ENCODE assay signal across 23 cellular contexts in genomic region chr22:45884201-45885067, GRCh38.
DNase-seq lines count a peak whose midpoint lies in the region; ATAC-seq and TF ChIP-seq lines count a peak whose summit lies in the region.
"Had no signal": no experiment of that assay in that cellular context is flagged by ENCODE, and none has a peak within 500 bp of the region (broad histone marks: within the 10 kb centered on the region; RNA-seq: fewer than 3 reads in every experiment).

No MANE protein-coding gene starts in this region.

- H3K27me3 ChIP-seq in suprapubic skin (peaks cover 71% of the 10 kb centered on the region), esophagus squamous epithelium (peaks cover 0 to 90% (median 0%) of the 10 kb centered on the region in 4 donors)
- H3K27me3 ChIP-seq: ascending aorta, SJSA1 had no signal

- H3K9me3 Mint-ChIP-seq in activated CD4-positive, alpha-beta T cell treated with anti-CD3 and anti-CD28 coated beads for 36 hours (ENCODE audit: low read depth): no peaks in the 10 kb centered on the region
- H3K9me3 Mint-ChIP-seq in activated CD4-positive, alpha-beta T cell treated with anti-CD3 and anti-CD28 coated beads, Interleukin-2, amount 10 ng/mL, durations not matched to agents 7 days and 5 days: no peaks in the 10 kb centered on the region
- no peaks in the 10 kb centered on the region for H3K9me3 Mint-ChIP-seq in WTC11
- no peaks in the 10 kb centered on the region for H3K9me3 Mint-ChIP-seq in activated T-helper 17 cell treated with anti-CD3 and anti-CD28 coated beads, Interleukin-2, amount 50 U/mL, for 72 hours
- H3K9me3 Mint-ChIP-seq: activated CD8-positive, alpha-beta T cell treated with anti-CD3 and anti-CD28 coated beads for 36 hours; activated naive CD4-positive, alpha-beta T cell treated with anti-CD3 and anti-CD28 coated beads, Interleukin-2, amount 50 U/mL, for 24 hours; activated T-cell treated with anti-CD3 and anti-CD28 coated beads, Interleukin-2, amount 50 U/mL, for 24 hours; effector memory CD8-positive, alpha-beta T cell had no signal

- TF ChIP-seq CTCF in WTC11 (IDR thresholded peaks at IDR 0.05) (no peak), suprapubic skin (IDR thresholded peaks at IDR 0.05) (no peak), esophagus squamous epithelium (IDR thresholded peaks at IDR 0.05) (no peak)

- POLR2A ChIA-PET in activated CD4-positive, alpha-beta T cell treated with anti-CD3 and anti-CD28 coated beads for 36 hours (lab: Charles Lee): no interaction called here
- POLR2A ChIA-PET in activated CD4-positive, alpha-beta T cell treated with anti-CD3 and anti-CD28 coated beads, Interleukin-2, amount 10 ng/mL, durations not matched to agents 7 days and 5 days (lab: Charles Lee): no interaction called here
- POLR2A ChIA-PET in WTC11 (lab: Charles Lee): no interaction called here

- H3K27me3 Mint-ChIP-seq in activated CD4-positive, alpha-beta T cell treated with anti-CD3 and anti-CD28 coated beads for 36 hours: peaks cover 23% of the 10 kb centered on the region
- peaks cover 16% of the 10 kb centered on the region for H3K27me3 Mint-ChIP-seq in activated CD4-positive, alpha-beta T cell treated with anti-CD3 and anti-CD28 coated beads, Interleukin-2, amount 10 ng/mL, durations not matched to agents 7 days and 5 days
- peaks cover 32% of the 10 kb centered on the region for H3K27me3 Mint-ChIP-seq in WTC11 (ENCODE audit: low read depth)
- peaks cover 11% of the 10 kb centered on the region for H3K27me3 Mint-ChIP-seq in activated T-helper 17 cell treated with anti-CD3 and anti-CD28 coated beads, Interleukin-2, amount 50 U/mL, for 72 hours

- H3K36me3 ChIP-seq in suprapubic skin: no peaks in the 10 kb centered on the region
- H3K36me3 ChIP-seq in esophagus squamous epithelium: no peaks in the 10 kb centered on the region
- H3K36me3 ChIP-seq: ascending aorta, SJSA1 had no signal

- peak; percentile 3 for DNase-seq in activated CD4-positive, alpha-beta T cell treated with anti-CD3 and anti-CD28 coated beads for 36 hours
- DNase-seq in activated CD4-positive, alpha-beta T cell treated with anti-CD3 and anti-CD28 coated beads, Interleukin-2, amount 10 ng/mL, durations not matched to agents 7 days and 5 days: no peak
- DNase-seq in WTC11 (ENCODE audit: low spot score) (peak; percentile 11), islet precursor cell (peak; percentile 49), suprapubic skin (ENCODE audit: low spot score in 2 of 2) (peak; percentile 54 to 76), esophagus squamous epithelium (lab: John Stamatoyannopoulos, UW) (no peak), dedifferentiated amniotic fluid mesenchymal stem cell (ENCODE audit: extremely low spot score) (no peak)
- DNase-seq: activated CD4-positive, CD25-positive, alpha-beta regulatory T cell; activated CD8-positive, alpha-beta T cell treated with anti-CD3 and anti-CD28 coated beads for 36 hours; activated T-cell treated with anti-CD3 and anti-CD28 coated beads, Interleukin-2, amount 50 U/mL, for 24 hours; C1 segment of cervical spinal cord; effector memory CD8-positive, alpha-beta T cell; GDM1; MM.1S; NCI-H1694; NCI-H748 treated with DMSO at 0.1 percent for 48 hours; stimulated activated CD8-positive, alpha-beta memory T cell treated with anti-CD3 and anti-CD28 coated beads, Interleukin-4, amount 100 ng/mL, for 48 hours had no signal

- H3K27ac ChIP-seq in suprapubic skin: no peak overlapping the region
- no peak overlapping the region for H3K27ac ChIP-seq in esophagus squamous epithelium
- H3K27ac ChIP-seq: A549, ascending aorta, SJSA1 had no signal

- CTCF ChIA-PET in activated CD4-positive, alpha-beta T cell treated with anti-CD3 and anti-CD28 coated beads for 36 hours (lab: Charles Lee): interaction anchor here (0.6 to 1.1 kb wide), 3 partner anchors 10 to 69 kb away, joined by 3 read pairs; no protein-coding TSS in a partner anchor
- CTCF ChIA-PET in activated CD4-positive, alpha-beta T cell treated with anti-CD3 and anti-CD28 coated beads, Interleukin-2, amount 10 ng/mL, durations not matched to agents 7 days and 5 days (lab: Charles Lee): interaction anchor here (0.7 kb wide), 1 partner anchor 227 kb away, joined by 3 read pairs; no protein-coding TSS in a partner anchor
- CTCF ChIA-PET in WTC11 (lab: Charles Lee): interaction anchor here (1.5 kb wide), 1 partner anchor 20 kb away, joined by 5 read pairs; no protein-coding TSS in a partner anchor

- H3K4me3 ChIP-seq in suprapubic skin (no peak overlapping the region), esophagus squamous epithelium (no peak overlapping the region)
- H3K4me3 ChIP-seq: A549, ascending aorta, K562, SJSA1 had no signal

- H3K4me3 Mint-ChIP-seq in activated CD4-positive, alpha-beta T cell treated with anti-CD3 and anti-CD28 coated beads for 36 hours: no peak overlapping the region
- no peak overlapping the region for H3K4me3 Mint-ChIP-seq in activated CD4-positive, alpha-beta T cell treated with anti-CD3 and anti-CD28 coated beads, Interleukin-2, amount 10 ng/mL, durations not matched to agents 7 days and 5 days
- no peak overlapping the region for H3K4me3 Mint-ChIP-seq in WTC11
- H3K4me3 Mint-ChIP-seq in activated T-helper 17 cell treated with anti-CD3 and anti-CD28 coated beads, Interleukin-2, amount 50 U/mL, for 72 hours: no peak overlapping the region
- H3K4me3 Mint-ChIP-seq: activated CD8-positive, alpha-beta T cell treated with anti-CD3 and anti-CD28 coated beads for 36 hours; activated naive CD4-positive, alpha-beta T cell treated with anti-CD3 and anti-CD28 coated beads, Interleukin-2, amount 50 U/mL, for 24 hours; activated T-cell treated with anti-CD3 and anti-CD28 coated beads, Interleukin-2, amount 50 U/mL, for 24 hours; effector memory CD8-positive, alpha-beta T cell had no signal

- no peak for TF ChIP-seq EP300 in suprapubic skin (IDR thresholded peaks at IDR 0.05)

- no peaks in the 10 kb centered on the region for H3K9me3 ChIP-seq in suprapubic skin
- H3K9me3 ChIP-seq in esophagus squamous epithelium: no peaks in the 10 kb centered on the region
- H3K9me3 ChIP-seq: A549, ascending aorta, SJSA1 had no signal

- H3K4me1 ChIP-seq in suprapubic skin (peaks cover 32% of the 10 kb centered on the region), esophagus squamous epithelium (peaks cover 17 to 60% (median 22%) of the 10 kb centered on the region in 3 donors)
- H3K4me1 ChIP-seq: A549, ascending aorta had no signal

- intact Hi-C loops in activated CD4-positive, alpha-beta T cell treated with anti-CD3 and anti-CD28 coated beads for 36 hours (cut with DNase I, micrococcal nuclease): no loop called here
- intact Hi-C loops in esophagus squamous epithelium (cut with DNase I): no loop called here

- no peaks in the 10 kb centered on the region for H3K4me1 Mint-ChIP-seq in activated CD4-positive, alpha-beta T cell treated with anti-CD3 and anti-CD28 coated beads for 36 hours
- H3K4me1 Mint-ChIP-seq in activated CD4-positive, alpha-beta T cell treated with anti-CD3 and anti-CD28 coated beads, Interleukin-2, amount 10 ng/mL, durations not matched to agents 7 days and 5 days: no peaks in the 10 kb centered on the region
- H3K4me1 Mint-ChIP-seq in WTC11: peaks cover 11% of the 10 kb centered on the region
- no peaks in the 10 kb centered on the region for H3K4me1 Mint-ChIP-seq in activated T-helper 17 cell treated with anti-CD3 and anti-CD28 coated beads, Interleukin-2, amount 50 U/mL, for 72 hours
- H3K4me1 Mint-ChIP-seq: activated naive CD4-positive, alpha-beta T cell treated with anti-CD3 and anti-CD28 coated beads, Interleukin-2, amount 50 U/mL, for 24 hours had no signal

- no peaks in the 10 kb centered on the region for H3K36me3 Mint-ChIP-seq in activated CD4-positive, alpha-beta T cell treated with anti-CD3 and anti-CD28 coated beads for 36 hours (ENCODE audit: low read depth)
- H3K36me3 Mint-ChIP-seq in activated CD4-positive, alpha-beta T cell treated with anti-CD3 and anti-CD28 coated beads, Interleukin-2, amount 10 ng/mL, durations not matched to agents 7 days and 5 days (ENCODE audit: low read depth): no peaks in the 10 kb centered on the region
- H3K36me3 Mint-ChIP-seq in WTC11: no peaks in the 10 kb centered on the region
- no peaks in the 10 kb centered on the region for H3K36me3 Mint-ChIP-seq in activated T-helper 17 cell treated with anti-CD3 and anti-CD28 coated beads, Interleukin-2, amount 50 U/mL, for 72 hours (ENCODE audit: low read depth)
- H3K36me3 Mint-ChIP-seq: activated naive CD4-positive, alpha-beta T cell treated with anti-CD3 and anti-CD28 coated beads, Interleukin-2, amount 50 U/mL, for 24 hours had no signal

- no peak for ATAC-seq in activated CD4-positive, alpha-beta T cell treated with anti-CD3 and anti-CD28 coated beads for 36 hours
- no peak for ATAC-seq in WTC11
- ATAC-seq in activated T-helper 17 cell treated with anti-CD3 and anti-CD28 coated beads, Interleukin-2, amount 50 U/mL, for 72 hours (replicated peaks): no peak
- ATAC-seq: activated CD8-positive, alpha-beta T cell treated with anti-CD3 and anti-CD28 coated beads for 36 hours; effector memory CD8-positive, alpha-beta T cell; K562 had no signal

- 70% methylated on average over 12 of the region's 27 CpGs for WGBS in suprapubic skin
- 88 to 92% methylated on average over 2 to 3 of the region's 27 CpGs for WGBS in esophagus squamous epithelium, 2 donors

- no peak overlapping the region for H3K27ac Mint-ChIP-seq in activated CD4-positive, alpha-beta T cell treated with anti-CD3 and anti-CD28 coated beads for 36 hours
- H3K27ac Mint-ChIP-seq in activated CD4-positive, alpha-beta T cell treated with anti-CD3 and anti-CD28 coated beads, Interleukin-2, amount 10 ng/mL, durations not matched to agents 7 days and 5 days: no peak overlapping the region
- H3K27ac Mint-ChIP-seq in WTC11: no peak overlapping the region
- H3K27ac Mint-ChIP-seq in activated T-helper 17 cell treated with anti-CD3 and anti-CD28 coated beads, Interleukin-2, amount 50 U/mL, for 72 hours: no peak overlapping the region
- H3K27ac Mint-ChIP-seq: activated CD8-positive, alpha-beta T cell treated with anti-CD3 and anti-CD28 coated beads for 36 hours; activated naive CD4-positive, alpha-beta T cell treated with anti-CD3 and anti-CD28 coated beads, Interleukin-2, amount 50 U/mL, for 24 hours; activated T-cell treated with anti-CD3 and anti-CD28 coated beads, Interleukin-2, amount 50 U/mL, for 24 hours; effector memory CD8-positive, alpha-beta T cell had no signal

- no peak for TF ChIP-seq POLR2A in suprapubic skin (IDR thresholded peaks at IDR 0.05)
- TF ChIP-seq POLR2A in esophagus squamous epithelium (IDR thresholded peaks at IDR 0.05): no peak

TF ChIP-seq in WTC11, 78 proteins besides CTCF, POLR2A, EP300 and RAD21 (continues in another document):
- TF ChIP-seq CDX4 (CRISPR knock-in tag; IDR thresholded peaks at IDR 0.05; ENCODE audit: borderline replicate concordance): no peak

Comparison
In these comparisons a context has a peak if more than half of its experiments do, and no peak if none do; other contexts are left out.
1. DNase-seq: peak in activated CD4-positive, alpha-beta T cell treated with anti-CD3 and anti-CD28 coated beads for 36 hours (single experiment), WTC11 (single experiment), islet precursor cell (single experiment) and suprapubic skin (2 of 2); none in activated CD4-positive, alpha-beta T cell treated with anti-CD3 and anti-CD28 coated beads, Interleukin-2, amount 10 ng/mL, durations not matched to agents 7 days and 5 days (single experiment), esophagus squamous epithelium (single experiment) and dedifferentiated amniotic fluid mesenchymal stem cell (single experiment).